Comparison of ENCODE assay signal across 14 cellular contexts in genomic region chr20:12410783-12411182, GRCh38.
DNase-seq lines count a peak whose midpoint lies in the region; TF ChIP-seq lines count a peak whose summit lies in the region.
"Had no signal": no experiment of that assay in that cellular context is flagged by ENCODE, and none has a peak within 500 bp of the region (broad histone marks: within the 10 kb centered on the region; RNA-seq: fewer than 3 reads in every experiment).

No MANE protein-coding gene starts in this region.

- H3K79me2 ChIP-seq in PC-9 (ENCODE audit: low read depth): no peaks in the 10 kb centered on the region
- no peaks in the 10 kb centered on the region for H3K79me2 ChIP-seq in parathyroid adenoma
- H3K79me2 ChIP-seq in neural progenitor cell (ENCODE audit: low read depth): no peaks in the 10 kb centered on the region

- no peak for TF ChIP-seq CTCF in PC-9 (conservative IDR thresholded peaks at IDR 0.05)
- TF ChIP-seq CTCF in parathyroid adenoma (IDR thresholded peaks at IDR 0.05): no peak
- no peak for TF ChIP-seq CTCF in neural progenitor cell (IDR thresholded peaks at IDR 0.05)

- H3K4me1 ChIP-seq in PC-9 (replicated peaks; ENCODE audit: insufficient read depth) (peaks cover 40% of the 10 kb centered on the region), parathyroid adenoma (peaks cover 32% of the 10 kb centered on the region), neural progenitor cell (peaks cover 3% of the 10 kb centered on the region)
- H3K4me1 ChIP-seq: A549 had no signal

- no peaks in the 10 kb centered on the region for H3K27me3 ChIP-seq in PC-9 (ENCODE audit: insufficient read depth, low read depth)
- no peaks in the 10 kb centered on the region for H3K27me3 ChIP-seq in parathyroid adenoma (ENCODE audit: control insufficient read depth, insufficient read depth, low read length)
- H3K27me3 ChIP-seq in neural progenitor cell: no peaks in the 10 kb centered on the region
- H3K27me3 ChIP-seq: BE2C had no signal

- H3K27ac ChIP-seq in PC-9: peak overlapping the region; percentile 85; the same call in 1 of the 2 replicates
- H3K27ac ChIP-seq in epithelial cell of prostate: peak overlapping the region; percentile 81
- peak overlapping the region; percentile 24 for H3K27ac ChIP-seq in parathyroid adenoma
- H3K27ac ChIP-seq in neural progenitor cell: no peak overlapping the region
- H3K27ac ChIP-seq: A549, C4-2B, GM23248 had no signal

- no peaks in the 10 kb centered on the region for H3K36me3 Mint-ChIP-seq in neural progenitor cell
- H3K36me3 Mint-ChIP-seq: CD4-positive, alpha-beta memory T cell had no signal

- peaks cover 11% of the 10 kb centered on the region for H3K4me1 Mint-ChIP-seq in neural progenitor cell
- H3K4me1 Mint-ChIP-seq: CD4-positive, alpha-beta memory T cell had no signal

- H3K9me3 ChIP-seq in PC-9 (ENCODE audit: insufficient read depth, low read depth) (peaks cover 30% of the 10 kb centered on the region), parathyroid adenoma (ENCODE audit: control insufficient read depth, low read length) (no peaks in the 10 kb centered on the region), neural progenitor cell (ENCODE audit: low read depth) (no peaks in the 10 kb centered on the region)
- H3K9me3 ChIP-seq: A549, BE2C had no signal

- POLR2A ChIA-PET in PC-9 (lab: Charles Lee; ENCODE audit: unreplicated experiment): no interaction called here

- CTCF ChIA-PET in PC-9 (lab: Charles Lee): no interaction called here

- H3K36me3 ChIP-seq in PC-9 (ENCODE audit: low read depth) (no peaks in the 10 kb centered on the region), parathyroid adenoma (ENCODE audit: control insufficient read depth, insufficient read depth, low read length) (no peaks in the 10 kb centered on the region), neural progenitor cell (no peaks in the 10 kb centered on the region)
- H3K36me3 ChIP-seq: BE2C had no signal

- H3K4me3 ChIP-seq in PC-9 (no peak overlapping the region), parathyroid adenoma (ENCODE audit: low read depth, low read length) (no peak overlapping the region), neural progenitor cell (no peak overlapping the region)
- H3K4me3 ChIP-seq: A549, GM23248 had no signal

- H3K27me3 Mint-ChIP-seq in neural progenitor cell (ENCODE audit: insufficient read depth, low read depth): peaks cover 6% of the 10 kb centered on the region
- H3K27me3 Mint-ChIP-seq: CD4-positive, alpha-beta memory T cell had no signal

- H3K9me3 Mint-ChIP-seq in neural progenitor cell: peaks cover 5% of the 10 kb centered on the region

- no peak overlapping the region for H3K27ac Mint-ChIP-seq in neural progenitor cell
- H3K27ac Mint-ChIP-seq: CD4-positive, alpha-beta memory T cell had no signal

- intact Hi-C loops in PC-9 (cut with micrococcal nuclease; ENCODE audit: unreplicated experiment): no loop called here

- H3K4me2 ChIP-seq in PC-9 (no peak overlapping the region), parathyroid adenoma (ENCODE audit: low read length) (no peak overlapping the region), neural progenitor cell (no peak overlapping the region)
- H3K4me2 ChIP-seq: A549 had no signal

- H3F3A ChIP-seq in PC-9 (ENCODE audit: insufficient read depth, low read depth) (peaks cover 12% of the 10 kb centered on the region; the same call in 1 of the 2 replicates), neural progenitor cell (ENCODE audit: low read depth) (no peaks in the 10 kb centered on the region)

- H4K20me1 ChIP-seq in PC-9 (ENCODE audit: insufficient read depth) (no peaks in the 10 kb centered on the region), neural progenitor cell (ENCODE audit: low read depth) (no peaks in the 10 kb centered on the region)

- H3K4me3 Mint-ChIP-seq in neural progenitor cell: no peak overlapping the region
- H3K4me3 Mint-ChIP-seq: CD4-positive, alpha-beta memory T cell had no signal

- DNase-seq in PC-9 (no peak), epithelial cell of prostate (ENCODE audit: low read depth, low spot score) (no peak), SW480 (ENCODE audit: low spot score) (no peak), neural progenitor cell (ENCODE audit: low spot score) (no peak), NCI-H2171 treated with DMSO at 0.1 percent for 48 hours (lab: John Stamatoyannopoulos, UW) (no peak)
- DNase-seq: BE2C; CD4-positive, alpha-beta memory T cell; DMS79 treated with DMSO at 0.1 percent for 48 hours; EL; GDM1; GM23248 had no signal

- H3K9ac ChIP-seq in parathyroid adenoma: no peak overlapping the region
- no peak overlapping the region for H3K9ac ChIP-seq in neural progenitor cell
- H3K9ac ChIP-seq: GM23248 had no signal

- no peak overlapping the region for H2AFZ ChIP-seq in PC-9
- H2AFZ ChIP-seq in parathyroid adenoma: peak overlapping the region; percentile 47
- H2AFZ ChIP-seq in neural progenitor cell (replicated peaks): no peak overlapping the region
- H2AFZ ChIP-seq: GM23248 had no signal

- BruUV-seq in PC-9 (replicated peaks; lab: Mats Ljungman, UMichigan): no TSS peak

- H3K9me2 ChIP-seq in PC-9 (ENCODE audit: insufficient read depth): no peaks in the 10 kb centered on the region
